ENCODE assay signal across 7 cellular contexts in genomic region chr3:75434276-75434936, GRCh38.
A peak's percentile ranks its signal among the peaks of the same experiment; 100 is the strongest.
DNase-seq lines count a peak whose midpoint lies in the region; ATAC-seq and TF ChIP-seq lines count a peak whose summit lies in the region.
"Not testable (repeated sequence)": the region's sequence is repeated elsewhere in the genome, so short reads cannot be mapped to it uniquely, and the experiment has no call there.

No MANE protein-coding gene starts in this region.

- not testable (repeated sequence) for H3K9me3 ChIP-seq in esophagus muscularis mucosa, gastrocnemius medialis

- not testable (repeated sequence) for H3K4me1 Mint-ChIP-seq in T-helper 2 cell treated with Interferon-gamma antibody and Interleukin-4, amounts not matched to agents 5 μg/mL and 100 μg/mL, for 36 hours (ENCODE audit: low read depth)
- peaks cover 23% of the 10 kb centered on the region for H3K4me1 Mint-ChIP-seq in activated naive CD8-positive, alpha-beta T cell treated with anti-CD3 and anti-CD28 coated beads, Interleukin-2, amount 50 U/mL, for 24 hours

- not testable (repeated sequence) for TF ChIP-seq EP300 in esophagus muscularis mucosa (IDR thresholded peaks at IDR 0.05)

- peaks cover 3 to 28% (median 20%) of the 10 kb centered on the region in 4 donors for H3K36me3 ChIP-seq in esophagus muscularis mucosa
- H3K36me3 ChIP-seq in gastrocnemius medialis, result peaks cover 0 to 10% of the 10 kb centered on the region in 2 donors

- TF ChIP-seq CTCF in esophagus muscularis mucosa (IDR thresholded peaks at IDR 0.05); lower leg skin (IDR thresholded peaks at IDR 0.05); gastrocnemius medialis (IDR thresholded peaks at IDR 0.05 in 4 of 5, conservative IDR thresholded peaks at IDR 0.05 in 1 of 5): not testable (repeated sequence)

- in situ Hi-C loops in gastrocnemius medialis (cut with MboI; ENCODE audit: low sequenced_read_pairs in 4 of 4), result not testable (repeated sequence)

- intact Hi-C loops in esophagus muscularis mucosa (cut with DNase I); lower leg skin (cut with DNase I; ENCODE audit: low total_unique reads): not testable (repeated sequence)
- intact Hi-C loops in gastrocnemius medialis (cut with DNase I; ENCODE audit: low total_unique reads), result loop anchor here (5.0 kb wide), 1 partner anchor 1652 kb away; no protein-coding TSS in a partner anchor

- not testable (repeated sequence) for ATAC-seq in activated naive CD8-positive, alpha-beta T cell treated with anti-CD3 and anti-CD28 coated beads, Interleukin-2, amount 50 U/mL, for 24 hours; gastrocnemius medialis

- peak overlapping the region; percentile 88 for H3K4me3 Mint-ChIP-seq in T-helper 2 cell treated with Interferon-gamma antibody and Interleukin-4, amounts not matched to agents 5 μg/mL and 100 μg/mL, for 36 hours
- H3K4me3 Mint-ChIP-seq in activated naive CD8-positive, alpha-beta T cell treated with anti-CD3 and anti-CD28 coated beads, Interleukin-2, amount 50 U/mL, for 24 hours, result peak overlapping the region; percentile 91

- H3K36me3 Mint-ChIP-seq in T-helper 2 cell treated with Interferon-gamma antibody and Interleukin-4, amounts not matched to agents 5 μg/mL and 100 μg/mL, for 36 hours (ENCODE audit: low read depth); activated naive CD8-positive, alpha-beta T cell treated with anti-CD3 and anti-CD28 coated beads, Interleukin-2, amount 50 U/mL, for 24 hours (ENCODE audit: low read depth): not testable (repeated sequence)

- TF ChIP-seq POLR2A in esophagus muscularis mucosa (IDR thresholded peaks at IDR 0.05; ENCODE audit: low read depth); lower leg skin (IDR thresholded peaks at IDR 0.05); gastrocnemius medialis (IDR thresholded peaks at IDR 0.05): not testable (repeated sequence)

- peak; percentile 52 for DNase-seq in NAMALWA (ENCODE audit: low spot score)
- peak; percentile 13 for DNase-seq in T-helper 2 cell treated with Interferon-gamma antibody and Interleukin-4, amounts not matched to agents 5 μg/mL and 100 μg/mL, for 36 hours (ENCODE audit: low spot score)
- DNase-seq in activated naive CD8-positive, alpha-beta T cell treated with anti-CD3 and anti-CD28 coated beads, Interleukin-2, amount 50 U/mL, for 24 hours, result peak; percentile 23
- DNase-seq in esophagus muscularis mucosa (ENCODE audit: extremely low spot score), result not testable (repeated sequence)
- peak in 1 of 2 donors; percentile 16 for DNase-seq in lower leg skin (ENCODE audit: low spot score in 2 of 2)
- DNase-seq in gastrocnemius medialis, result peak in 1 of 2 donors; percentile 38

- H3K27ac Mint-ChIP-seq in T-helper 2 cell treated with Interferon-gamma antibody and Interleukin-4, amounts not matched to agents 5 μg/mL and 100 μg/mL, for 36 hours, result peak overlapping the region; percentile 69
- H3K27ac Mint-ChIP-seq in activated naive CD8-positive, alpha-beta T cell treated with anti-CD3 and anti-CD28 coated beads, Interleukin-2, amount 50 U/mL, for 24 hours, result peak overlapping the region; percentile 94

- not testable (repeated sequence) for H3K27me3 ChIP-seq in esophagus muscularis mucosa, gastrocnemius medialis

- WGBS in esophagus muscularis mucosa, result 25% methylated on average over 3 of the region's 35 CpGs
- WGBS in lower leg skin, 2 donors, result 2 to 4% methylated on average over 19 to 20 of the region's 35 CpGs

- H3K9me3 Mint-ChIP-seq in T-helper 2 cell treated with Interferon-gamma antibody and Interleukin-4, amounts not matched to agents 5 μg/mL and 100 μg/mL, for 36 hours; activated naive CD8-positive, alpha-beta T cell treated with anti-CD3 and anti-CD28 coated beads, Interleukin-2, amount 50 U/mL, for 24 hours: not testable (repeated sequence)

- H3K4me1 ChIP-seq in esophagus muscularis mucosa (peaks cover 21 to 31% (median 29%) of the 10 kb centered on the region in 4 donors), gastrocnemius medialis (peaks cover 22 to 28% of the 10 kb centered on the region in 2 donors)

- not testable (repeated sequence) for H3K27me3 Mint-ChIP-seq in T-helper 2 cell treated with Interferon-gamma antibody and Interleukin-4, amounts not matched to agents 5 μg/mL and 100 μg/mL, for 36 hours (ENCODE audit: low read depth); activated naive CD8-positive, alpha-beta T cell treated with anti-CD3 and anti-CD28 coated beads, Interleukin-2, amount 50 U/mL, for 24 hours

- H3K4me3 ChIP-seq in GM08714 (ENCODE audit: low read length) (peak overlapping the region; percentile 80; the same call in 1 of the 2 replicates), esophagus muscularis mucosa (peak overlapping the region; percentile 66 to 95 (median 89)), lower leg skin (ENCODE audit: low read depth, poor library complexity, severe bottlenecking) (peak overlapping the region; percentile 70), gastrocnemius medialis (peak overlapping the region; percentile 76 to 93 (median 80))

- H3K27ac ChIP-seq in esophagus muscularis mucosa (replicated peaks in 1 of 4), result peak overlapping the region; percentile 88 to 93 (median 89)
- H3K27ac ChIP-seq in gastrocnemius medialis, result peak overlapping the region; percentile 90 to 97 (median 95)
